In genomic region chr3:64023187-64023860, GRCh38 we compare ENCODE assay signal across 8 cellular contexts. TPM values are rescaled to one million over a fixed set of nuclear protein-coding genes. Genes with fewer than 3 reads are reported as not detected.
DNase-seq lines count a peak whose midpoint lies in the region; ATAC-seq and TF ChIP-seq lines count a peak whose summit lies in the region.

TSS of gene PSMD6 (minus strand) at chr3:64023494. CDS start at chr3:64023419, 75 bp downstream.

- H3K4me3 Mint-ChIP-seq in naive thymus-derived CD8-positive, alpha-beta T cell: peak within 1 kb of the TSS; percentile 75 to 92 (median 88)

- peak within 1 kb of the TSS; percentile 95 for H3K4me3 ChIP-seq in fibroblast of mammary gland (ENCODE audit: control insufficient read depth, low read depth, low read length)

- H3K27me3 Mint-ChIP-seq in naive thymus-derived CD8-positive, alpha-beta T cell: peaks cover 4 to 17% (median 12%) of the 10 kb centered on the region in 5 donors

- peak; percentile 41; the same call in 1 of the 2 replicates for TF ChIP-seq RAD21 in Ishikawa (IDR thresholded peaks at IDR 0.05; ENCODE audit: low read depth)

- peaks cover 12 to 37% (median 33%) of the 10 kb centered on the region in 4 donors for H3K4me1 Mint-ChIP-seq in naive thymus-derived CD8-positive, alpha-beta T cell

- DNase-seq in Daoy (ENCODE audit: low read depth) (peak; percentile 86), RPMI7951 (ENCODE audit: low read depth) (peak; percentile 83), fibroblast of mammary gland (ENCODE audit: low read depth) (peak; percentile 76)
- peak; percentile 90 to 92 for DNase-seq in activated T-helper 1 cell treated with anti-CD3 and anti-CD28 coated beads, Interleukin-2, amount 50 U/mL, for 16 hours (ENCODE audit: low read depth in 1 of 2, low spot score in 1 of 2)
- DNase-seq in naive thymus-derived CD8-positive, alpha-beta T cell: peak; percentile 86 to 99 (median 93)
- peak; percentile 89 for DNase-seq in stimulated activated naive CD4-positive, alpha-beta T cell treated with Interleukin-2 at 50 U/mL for 16 hours (lab: John Stamatoyannopoulos, UW)

- peak; percentile 94 for TF ChIP-seq CTCF in fibroblast of mammary gland (conservative IDR thresholded peaks at IDR 0.05; ENCODE audit: control insufficient read depth, insufficient read depth, low read depth, low read length)

- POLR2A ChIA-PET in naive thymus-derived CD8-positive, alpha-beta T cell (lab: Charles Lee): interaction anchor here (0.6 to 2.8 kb wide), 6 partner anchors 26 to 160 kb away, joined by 3 to 29 read pairs (median 6); partner anchors contain the start of genes ATXN7, SCAANT1 and THOC7

- no peaks in the 10 kb centered on the region for H3K9me3 Mint-ChIP-seq in naive thymus-derived CD8-positive, alpha-beta T cell

- no peak; the same call in 1 of the 2 replicates for TF ChIP-seq EP300 in Ishikawa (IDR thresholded peaks at IDR 0.05; ENCODE audit: borderline replicate concordance)

- H3K36me3 Mint-ChIP-seq in naive thymus-derived CD8-positive, alpha-beta T cell: peaks cover 4 to 36% (median 5%) of the 10 kb centered on the region in 3 donors

- peak within 1 kb of the TSS; percentile 57 to 96 (median 92) for H3K27ac Mint-ChIP-seq in naive thymus-derived CD8-positive, alpha-beta T cell

- peak; percentile 98 for ATAC-seq in GM21576 (IDR thresholded peaks at IDR 0.05; ENCODE audit: unreplicated experiment)
- peak; percentile 93 for ATAC-seq in naive thymus-derived CD8-positive, alpha-beta T cell

TF ChIP-seq in Ishikawa, 13 proteins besides CTCF, POLR2A, EP300 and RAD21:
- TF ChIP-seq CEBPB (IDR thresholded peaks at IDR 0.05) (no peak), USF1 (IDR thresholded peaks at IDR 0.05) (peak; percentile 71), NFIC (IDR thresholded peaks at IDR 0.05) (no peak), REST (IDR thresholded peaks at IDR 0.05; ENCODE audit: low read depth) (no peak), TAF1 (IDR thresholded peaks at IDR 0.05; ENCODE audit: low read depth) (peak; percentile 87), CREB1 (IDR thresholded peaks at IDR 0.05; ENCODE audit: low read depth) (no peak), ZBTB7A (IDR thresholded peaks at IDR 0.05; ENCODE audit: low read depth) (peak; percentile 97), MAX (IDR thresholded peaks at IDR 0.05) (peak; percentile 63), TEAD4 (IDR thresholded peaks at IDR 0.05) (no peak), YY1 (IDR thresholded peaks at IDR 0.05; ENCODE audit: low read depth) (peak; percentile 72), EGR1 (IDR thresholded peaks at IDR 0.05) (0 out of 2 replicates have a peak, but pooled peaks have one; percentile 4), TCF12 (IDR thresholded peaks at IDR 0.05; ENCODE audit: low read depth) (peak; percentile 61), FOXM1 (IDR thresholded peaks at IDR 0.05; ENCODE audit: borderline replicate concordance, low read depth) (no peak)

RNA-seq across cellular contexts. Expression of gene PSMD6, which starts in this region (rescaled TPM):
- 191 and 213 TPM in 2 replicates for total RNA-seq in Daoy (2014; rRNA removed; shearing (Covaris generic))
- total RNA-seq in RPMI7951 (2014; rRNA removed; shearing (Covaris generic)): 174 and 175 TPM in 2 replicates
- total RNA-seq in naive thymus-derived CD8-positive, alpha-beta T cell: 10 to 100 TPM; 76.8 to 82.9 TPM
- 100 to 1,000 TPM; 107 to 114 (median 110) TPM for polyA plus RNA-seq in naive thymus-derived CD8-positive, alpha-beta T cell

Comparison
In these comparisons a context has a peak if more than half of its experiments do, and no peak if none do; other contexts are left out.
1. Peak in every context shown above with its lines: DNase-seq, ATAC-seq and H3K4me3 ChIP-seq.